Comparison of ENCODE assay signal across 1 cellular context in genomic region chr9:69672828-69673640, GRCh38.
TF ChIP-seq lines count a peak whose summit lies in the region.

No MANE protein-coding gene starts in this region.

TF ChIP-seq in K562, 482 proteins besides CTCF, POLR2A, EP300 and RAD21 (continued from another document):
- TF ChIP-seq CHAMP1 (IDR thresholded peaks at IDR 0.05), result no peak
- TF ChIP-seq MAZ (CRISPR knock-in tag; conservative IDR thresholded peaks at IDR 0.05 in 1 of 2, IDR thresholded peaks at IDR 0.05 in 1 of 2), result peak in 1 of 2 experiments; percentile 46; a peak in 2 of 4 replicates
- no peak for TF ChIP-seq STAT5A (IDR thresholded peaks at IDR 0.05; ENCODE audit: borderline replicate concordance, low read length)
- TF ChIP-seq NR2C2 (CRISPR knock-in tag; IDR thresholded peaks at IDR 0.05), result no peak
- TF ChIP-seq NR2C2 (tag; IDR thresholded peaks at IDR 0.05), result no peak
- no peak for TF ChIP-seq NFATC3 (IDR thresholded peaks at IDR 0.05)
- no peak for TF ChIP-seq BRF1 (IDR thresholded peaks at IDR 0.05; ENCODE audit: borderline replicate concordance, extremely low read depth, insufficient read length)
- no peak for TF ChIP-seq NFRKB (IDR thresholded peaks at IDR 0.05; ENCODE audit: low read depth)
- TF ChIP-seq MGA (IDR thresholded peaks at IDR 0.05), result peak; percentile 27; the same call in 1 of the 2 replicates
- TF ChIP-seq CREM (IDR thresholded peaks at IDR 0.05; ENCODE audit: low read depth), result 0 out of 2 replicates have a peak, but pooled peaks have one; percentile 38
- TF ChIP-seq UBTF (IDR thresholded peaks at IDR 0.05; ENCODE audit: borderline replicate concordance in 1 of 2, low read depth in 2 of 2, low read length in 2 of 2), result peak; percentile 28 to 92; a peak in 2 of 4 replicates
- TF ChIP-seq RCOR1 (IDR thresholded peaks at IDR 0.05; ENCODE audit: borderline replicate concordance in 1 of 2, low read depth in 2 of 2, low read length in 2 of 2), result peak in 1 of 2 experiments; percentile 12; a peak in 1 of 4 replicates
- peak; percentile 65 for TF ChIP-seq SMC3 (conservative IDR thresholded peaks at IDR 0.05; ENCODE audit: insufficient read depth, low read depth, low read length)
